Comparison of ENCODE assay signal across 8 cellular contexts in genomic region chr16:75000481-75001081, GRCh38. TPM values are rescaled to one million over a fixed set of nuclear protein-coding genes. Genes with fewer than 3 reads are reported as not detected.
DNase-seq lines count a peak whose midpoint lies in the region; ATAC-seq and TF ChIP-seq lines count a peak whose summit lies in the region.

No MANE protein-coding gene starts in this region.

- peaks cover 15% of the 10 kb centered on the region for H3K4me1 Mint-ChIP-seq in CD8-positive, alpha-beta T cell (ENCODE audit: low read depth)

- intact Hi-C loops in CD8-positive, alpha-beta T cell (cut with DNase I, micrococcal nuclease), result loop anchor here (2.0 kb wide), 2 partner anchors 64 to 74 kb away; no protein-coding TSS in a partner anchor

- ATAC-seq in CD8-positive, alpha-beta T cell, result no peak
- ATAC-seq in lung (ENCODE audit: insufficient read depth, low FRiP score) (no peak), upper lobe of left lung (ENCODE audit: low FRiP score in 2 of 2) (no peak), HG03108 (IDR thresholded peaks at IDR 0.05; ENCODE audit: unreplicated experiment) (no peak)

- no peak for DNase-seq in CD8-positive, alpha-beta T cell
- peak; percentile 39 for DNase-seq in cerebellum (ENCODE audit: low spot score)
- DNase-seq in lung (ENCODE audit: low spot score), result no peak
- peak in 1 of 2 donors; percentile 68 for DNase-seq in upper lobe of left lung
- no peak for DNase-seq in middle frontal gyrus (ENCODE audit: extremely low spot score, low spot score)
- no peak for DNase-seq in HCEC 1CT

- no peak overlapping the region for H3K4me3 ChIP-seq in CD8-positive, alpha-beta T cell (ENCODE audit: low read depth, low read length)
- H3K4me3 ChIP-seq in Loucy (ENCODE audit: low read length, poor library complexity, severe bottlenecking), result peak overlapping the region; percentile 100
- H3K4me3 ChIP-seq in lung, result peak overlapping the region; percentile 86
- peak overlapping the region; percentile 31 to 98 (median 90) for H3K4me3 ChIP-seq in upper lobe of left lung

- H3K9me2 ChIP-seq in Loucy (replicated peaks; ENCODE audit: low read depth, low read length), result no peaks in the 10 kb centered on the region

- no peak for TF ChIP-seq EP300 in upper lobe of left lung (IDR thresholded peaks at IDR 0.05)

- H3K4me1 ChIP-seq in CD8-positive, alpha-beta T cell (ENCODE audit: insufficient read depth, low read length), result peaks cover 20% of the 10 kb centered on the region
- H3K4me1 ChIP-seq in Loucy (ENCODE audit: insufficient read depth, low read length, poor library complexity, severe bottlenecking) (peaks cover 34% of the 10 kb centered on the region), lung (ENCODE audit: control insufficient read depth in 2 of 2, insufficient read depth in 2 of 2, low read length in 2 of 2) (peaks cover 3 to 24% of the 10 kb centered on the region in 2 donors), upper lobe of left lung (peaks cover 26 to 44% (median 31%) of the 10 kb centered on the region in 4 donors)

- CTCF ChIA-PET in CD8-positive, alpha-beta T cell (lab: Charles Lee), result interaction anchor here (9.3 kb wide), 1 partner anchor 110 kb away, joined by 161 read pairs; no protein-coding TSS in a partner anchor

- peak overlapping the region; percentile 37 for H3K27ac Mint-ChIP-seq in CD8-positive, alpha-beta T cell

- no peaks in the 10 kb centered on the region for H3K9me3 ChIP-seq in CD8-positive, alpha-beta T cell (ENCODE audit: low read length)
- H3K9me3 ChIP-seq in Loucy (ENCODE audit: insufficient read depth, low read depth, low read length), result no peaks in the 10 kb centered on the region
- no peaks in the 10 kb centered on the region for H3K9me3 ChIP-seq in lung (ENCODE audit: control insufficient read depth in 2 of 2, insufficient read depth in 1 of 2, low read length in 1 of 2)
- H3K9me3 ChIP-seq in upper lobe of left lung, result no peaks in the 10 kb centered on the region

- no peaks in the 10 kb centered on the region for H3K9me3 Mint-ChIP-seq in CD8-positive, alpha-beta T cell

- peaks cover 65% of the 10 kb centered on the region for H3K79me2 ChIP-seq in Loucy (ENCODE audit: insufficient read depth, low read length)

- H3K4me2 ChIP-seq in Loucy (ENCODE audit: low read depth, low read length, poor library complexity, severe bottlenecking), result peak overlapping the region; percentile 86

- H4K20me1 ChIP-seq in Loucy (ENCODE audit: insufficient read depth, low read length, poor library complexity, severe bottlenecking), result peaks cover 62% of the 10 kb centered on the region

- no peak overlapping the region for H2AFZ ChIP-seq in Loucy (ENCODE audit: low read length)

- H3K36me3 Mint-ChIP-seq in CD8-positive, alpha-beta T cell, result peaks cover 2% of the 10 kb centered on the region

- peak overlapping the region; percentile 81 for H3K4me3 Mint-ChIP-seq in CD8-positive, alpha-beta T cell

- TF ChIP-seq CTCF in CD8-positive, alpha-beta T cell (IDR thresholded peaks at IDR 0.05), result no peak
- TF ChIP-seq CTCF in Loucy (conservative IDR thresholded peaks at IDR 0.05; ENCODE audit: low read length) (0 out of 2 replicates have a peak, but pooled peaks have one; percentile 14), lung (IDR thresholded peaks at IDR 0.05; ENCODE audit: control extremely low read depth, extremely low read depth) (no peak), upper lobe of left lung (IDR thresholded peaks at IDR 0.05) (no peak)

- H3K27me3 ChIP-seq in CD8-positive, alpha-beta T cell (ENCODE audit: insufficient read depth, low read length), result no peaks in the 10 kb centered on the region
- H3K27me3 ChIP-seq in Loucy (ENCODE audit: insufficient read depth, low read length, poor library complexity, severe bottlenecking) (peaks cover 23% of the 10 kb centered on the region), lung (ENCODE audit: control insufficient read depth, insufficient read depth) (no peaks in the 10 kb centered on the region), upper lobe of left lung (no peaks in the 10 kb centered on the region)

- WGBS in lung, 2 donors, result 3 to 10% methylated on average over 15 of the region's 15 CpGs
- WGBS in upper lobe of left lung, 2 donors, result 15 to 17% methylated on average over 15 of the region's 15 CpGs

- no peak for TF ChIP-seq POLR2A in upper lobe of left lung (IDR thresholded peaks at IDR 0.05)

- H3K9ac ChIP-seq in Loucy (ENCODE audit: low read depth, low read length, poor library complexity, severe bottlenecking), result peak overlapping the region; percentile 99

- H3K27me3 Mint-ChIP-seq in CD8-positive, alpha-beta T cell (ENCODE audit: low read depth), result no peaks in the 10 kb centered on the region

- POLR2A ChIA-PET in CD8-positive, alpha-beta T cell (lab: Charles Lee), result no interaction called here

- no peaks in the 10 kb centered on the region for H3K36me3 ChIP-seq in CD8-positive, alpha-beta T cell (ENCODE audit: insufficient read depth, low read length)
- peaks cover 14% of the 10 kb centered on the region; the same call in 1 of the 2 replicates for H3K36me3 ChIP-seq in Loucy (ENCODE audit: insufficient read depth, low read length)
- H3K36me3 ChIP-seq in lung (ENCODE audit: control insufficient read depth in 2 of 2, insufficient read depth in 2 of 2, low read length in 2 of 2), result no peaks in the 10 kb centered on the region
- H3K36me3 ChIP-seq in upper lobe of left lung, result no peaks in the 10 kb centered on the region

- no peak overlapping the region for H3K27ac ChIP-seq in CD8-positive, alpha-beta T cell (ENCODE audit: low read depth, low read length)
- H3K27ac ChIP-seq in lung (ENCODE audit: low read depth in 1 of 2, low read length in 1 of 2) (peak overlapping the region; percentile 50 to 83), upper lobe of left lung (peak overlapping the region in 3 of 4 donors; percentile 65 to 90 (median 82))

- H3F3A ChIP-seq in Loucy (ENCODE audit: low read depth), result no peaks in the 10 kb centered on the region

RNA-seq across cellular contexts. Expression of gene ZNRF1, which starts 1.8 kb away (rescaled TPM):
- 1 to 10 TPM; 1.7 to 2.0 TPM for total RNA-seq in CD8-positive, alpha-beta T cell
- total RNA-seq in cerebellum (21.5 TPM), lung (10 to 100 TPM; 21.4 to 25.1 TPM), upper lobe of left lung (10 to 100 TPM; 18.5 to 40.0 (median 27.1) TPM)
- 10 to 100 TPM in 1 of 2 donors, 1 to 10 TPM in 1; 8.9 to 11.0 TPM for polyA plus RNA-seq in lung

RNA-seq across cellular contexts. Expression of gene WDR59, which starts 15.7 kb away (rescaled TPM):
- 10 to 100 TPM; 60.1 to 60.8 TPM for total RNA-seq in CD8-positive, alpha-beta T cell
- 35.1 TPM for total RNA-seq in cerebellum
- total RNA-seq in lung, result 10 to 100 TPM; 51.2 to 60.1 TPM
- 10 to 100 TPM; 11.2 to 12.8 TPM for polyA plus RNA-seq in lung
- 100 to 1,000 TPM in 1 of 6 donors, 10 to 100 TPM in 5; 16.0 to 138 (median 37.5) TPM for total RNA-seq in upper lobe of left lung
